Comparison of ENCODE assay signal across 18 cellular contexts in genomic region chr2:60717691-60718090, GRCh38. TPM values are rescaled to one million over a fixed set of nuclear protein-coding genes. Genes with fewer than 3 reads are reported as not detected.
DNase-seq lines count a peak whose midpoint lies in the region; ATAC-seq and TF ChIP-seq lines count a peak whose summit lies in the region.
"Had no signal": no experiment of that assay in that cellular context is flagged by ENCODE, and none has a peak within 500 bp of the region (broad histone marks: within the 10 kb centered on the region; RNA-seq: fewer than 3 reads in every experiment).

No MANE protein-coding gene starts in this region.

- H3K36me3 ChIP-seq in right lobe of liver (no peaks in the 10 kb centered on the region), right atrium auricular region (no peaks in the 10 kb centered on the region)
- H3K36me3 ChIP-seq: left ventricle myocardium inferior, Peyer's patch had no signal

- POLR2A ChIA-PET in MCF 10A (lab: Yijun Ruan, JAX) = interaction anchor here (1.0 to 1.8 kb wide), 4 partner anchors 18 to 299 kb away, joined by 3 to 10 read pairs (median 4); partner anchors contain the start of gene PAPOLG

- peak in 3 of 4 donors; percentile 49 to 63 (median 54) for ATAC-seq in right lobe of liver
- ATAC-seq in SK-N-SH treated with all-trans-retinoic acid at 6 μM for 48 hours = no peak
- ATAC-seq: activated CD4-positive, alpha-beta T cell treated with anti-CD3 and anti-CD28 coated beads for 36 hours had no signal

- H3K27ac Mint-ChIP-seq in MCF 10A (ENCODE audit: low read depth, unreplicated experiment) = peak overlapping the region; percentile 89
- H3K27ac Mint-ChIP-seq: activated CD4-positive, alpha-beta T cell treated with anti-CD3 and anti-CD28 coated beads for 36 hours; activated naive CD4-positive, alpha-beta T cell treated with anti-CD3 and anti-CD28 coated beads for 36 hours had no signal

- no peak for TF ChIP-seq CTCF in NB4 (IDR thresholded peaks at IDR 0.05; ENCODE audit: low read depth, low read length)
- TF ChIP-seq CTCF in MCF 10A (IDR thresholded peaks at IDR 0.05; ENCODE audit: unreplicated experiment) = no peak
- TF ChIP-seq CTCF in right lobe of liver (IDR thresholded peaks at IDR 0.05) = no peak
- TF ChIP-seq CTCF in right atrium auricular region (IDR thresholded peaks at IDR 0.05) = no peak

- H3K27ac ChIP-seq in right lobe of liver (no peak overlapping the region), right atrium auricular region (no peak overlapping the region)
- H3K27ac ChIP-seq: left ventricle myocardium inferior, Peyer's patch had no signal

- 41% methylated on average over 4 of the region's 5 CpGs for WGBS in right lobe of liver (ENCODE audit: insufficient coverage, low coverage, low lambda C conversion rate, missing lambda C conversion rate)

- H3K36me3 Mint-ChIP-seq in MCF 10A (ENCODE audit: insufficient read depth, unreplicated experiment) = no peaks in the 10 kb centered on the region
- H3K36me3 Mint-ChIP-seq: naive B cell had no signal

- intact Hi-C loops in MCF 10A (cut with micrococcal nuclease) = no loop called here
- intact Hi-C loops in right lobe of liver (cut with DNase I) = no loop called here

- H3K4me1 Mint-ChIP-seq in MCF 10A (ENCODE audit: insufficient read depth, unreplicated experiment) = peaks cover 15% of the 10 kb centered on the region
- H3K4me1 Mint-ChIP-seq: naive B cell had no signal

- DNase-seq in NB4 (ENCODE audit: low read depth) = peak; percentile 61
- DNase-seq in MCF 10A (ENCODE audit: unreplicated experiment) = peak; percentile 90
- DNase-seq in right lobe of liver = no peak
- DNase-seq in ureter (ENCODE audit: low spot score) = peak; percentile 67
- no peak for DNase-seq in islet precursor cell
- DNase-seq in right atrium auricular region (ENCODE audit: low spot score) = no peak
- DNase-seq: activated CD4-positive, alpha-beta T cell treated with anti-CD3 and anti-CD28 coated beads for 36 hours; activated CD8-positive, alpha-beta memory T cell treated with anti-CD3 and anti-CD28 coated beads, Interleukin-2, amount 50 U/mL, for 4 hours; activated naive CD4-positive, alpha-beta T cell treated with anti-CD3 and anti-CD28 coated beads for 36 hours; DMS79; Kasumi-1; left ventricle myocardium inferior; naive B cell; NCI-H1694 treated with DMSO at 0.1 percent for 48 hours; NCI-H524 treated with DMSO at 0.1 percent for 48 hours; Peyer's patch had no signal

- CTCF ChIA-PET in MCF 10A (lab: Yijun Ruan, JAX) = interaction anchor here (0.6 to 2.2 kb wide), 6 partner anchors 9 to 46 kb away, joined by 3 to 5 read pairs (median 4); no protein-coding TSS in a partner anchor

- H3K9me3 ChIP-seq in right lobe of liver (no peaks in the 10 kb centered on the region), right atrium auricular region (no peaks in the 10 kb centered on the region)
- H3K9me3 ChIP-seq: left ventricle myocardium inferior, Peyer's patch had no signal

- no peak overlapping the region for H3K4me3 ChIP-seq in NB4 (ENCODE audit: low read depth, low read length)
- no peak overlapping the region for H3K4me3 ChIP-seq in right lobe of liver
- no peak overlapping the region for H3K4me3 ChIP-seq in right atrium auricular region
- H3K4me3 ChIP-seq: dorsolateral prefrontal cortex, left ventricle myocardium inferior, Peyer's patch had no signal

- TF ChIP-seq POLR2A in NB4 (IDR thresholded peaks at IDR 0.05; ENCODE audit: extremely low read depth, insufficient read length) (no peak), right lobe of liver (IDR thresholded peaks at IDR 0.05) (no peak)

- H3K27me3 Mint-ChIP-seq in MCF 10A (ENCODE audit: insufficient read depth, unreplicated experiment) = no peaks in the 10 kb centered on the region
- H3K27me3 Mint-ChIP-seq: activated CD4-positive, alpha-beta T cell treated with anti-CD3 and anti-CD28 coated beads for 36 hours had no signal

- no TSS peak for BruUV-seq in MCF 10A (replicated peaks; lab: Mats Ljungman, UMichigan)

- no peak overlapping the region for H3K4me3 Mint-ChIP-seq in MCF 10A (ENCODE audit: unreplicated experiment)
- H3K4me3 Mint-ChIP-seq: activated CD4-positive, alpha-beta T cell treated with anti-CD3 and anti-CD28 coated beads for 36 hours; activated naive CD4-positive, alpha-beta T cell treated with anti-CD3 and anti-CD28 coated beads for 36 hours; naive B cell had no signal

- H3K4me1 ChIP-seq in right lobe of liver = no peaks in the 10 kb centered on the region
- no peaks in the 10 kb centered on the region for H3K4me1 ChIP-seq in right atrium auricular region
- H3K4me1 ChIP-seq: left ventricle myocardium inferior, Peyer's patch had no signal

- H3K9me3 Mint-ChIP-seq in MCF 10A (ENCODE audit: unreplicated experiment) = no peaks in the 10 kb centered on the region
- H3K9me3 Mint-ChIP-seq: activated naive CD4-positive, alpha-beta T cell treated with anti-CD3 and anti-CD28 coated beads for 36 hours had no signal

- H3K27me3 ChIP-seq in right lobe of liver (no peaks in the 10 kb centered on the region), right atrium auricular region (no peaks in the 10 kb centered on the region)
- H3K27me3 ChIP-seq: Peyer's patch had no signal

TF ChIP-seq in SK-N-SH treated with all-trans-retinoic acid at 6 μM for 48 hours, 23 proteins besides CTCF, POLR2A, EP300 and RAD21:
- TF ChIP-seq PPARA (CRISPR knock-in tag; IDR thresholded peaks at IDR 0.05; ENCODE audit: borderline replicate concordance) (no peak), ESRRG (CRISPR knock-in tag; IDR thresholded peaks at IDR 0.05) (no peak), ZNF8 (CRISPR knock-in tag; IDR thresholded peaks at IDR 0.05) (no peak), ZFP3 (CRISPR knock-in tag; IDR thresholded peaks at IDR 0.05) (no peak), ZFP30 (CRISPR knock-in tag; IDR thresholded peaks at IDR 0.05) (no peak), ZNF70 (CRISPR knock-in tag; IDR thresholded peaks at IDR 0.05) (no peak), POU6F1 (CRISPR knock-in tag; IDR thresholded peaks at IDR 0.05; ENCODE audit: borderline replicate concordance, low read depth) (no peak), GLIS3 (CRISPR knock-in tag; IDR thresholded peaks at IDR 0.05) (no peak), PATZ1 (CRISPR knock-in tag; IDR thresholded peaks at IDR 0.05; ENCODE audit: borderline replicate concordance) (no peak), RARB (CRISPR knock-in tag; IDR thresholded peaks at IDR 0.05) (no peak), BACH2 (CRISPR knock-in tag; IDR thresholded peaks at IDR 0.05; ENCODE audit: borderline replicate concordance) (no peak), ISL1 (CRISPR knock-in tag; IDR thresholded peaks at IDR 0.05) (no peak), TOX (CRISPR knock-in tag; IDR thresholded peaks at IDR 0.05; ENCODE audit: borderline replicate concordance) (no peak), ZNF565 (CRISPR knock-in tag; conservative IDR thresholded peaks at IDR 0.05; ENCODE audit: low read depth) (no peak)
- TF ChIP-seq, protein P1, sequence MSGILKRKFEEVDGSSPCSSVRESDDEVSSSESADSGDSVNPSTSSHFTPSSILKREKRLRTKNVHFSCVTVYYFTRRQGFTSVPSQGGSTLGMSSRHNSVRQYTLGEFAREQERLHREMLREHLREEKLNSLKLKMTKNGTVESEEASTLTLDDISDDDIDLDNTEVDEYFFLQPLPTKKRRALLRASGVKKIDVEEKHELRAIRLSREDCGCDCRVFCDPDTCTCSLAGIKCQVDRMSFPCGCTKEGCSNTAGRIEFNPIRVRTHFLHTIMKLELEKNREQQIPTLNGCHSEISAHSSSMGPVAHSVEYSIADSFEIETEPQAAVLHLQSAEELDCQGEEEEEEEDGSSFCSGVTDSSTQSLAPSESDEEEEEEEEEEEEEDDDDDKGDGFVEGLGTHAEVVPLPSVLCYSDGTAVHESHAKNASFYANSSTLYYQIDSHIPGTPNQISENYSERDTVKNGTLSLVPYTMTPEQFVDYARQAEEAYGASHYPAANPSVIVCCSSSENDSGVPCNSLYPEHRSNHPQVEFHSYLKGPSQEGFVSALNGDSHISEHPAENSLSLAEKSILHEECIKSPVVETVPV (CRISPR knock-in tag; IDR thresholded peaks at IDR 0.05) = no peak

RNA-seq across cellular contexts. Expression of gene PAPOLG, which starts 38.4 kb away (rescaled TPM):
- total RNA-seq in MCF 10A (2022) = 16.9 and 18.4 TPM in 2 replicates
- 1 to 10 TPM; 3.6 to 5.9 (median 4.2) TPM for total RNA-seq in right lobe of liver
- 18.4 TPM for total RNA-seq in ureter
- 10 to 100 TPM in 1 of 2 donors, 1 to 10 TPM in 1; 9.4 to 10.6 TPM for total RNA-seq in right atrium auricular region

Comparison
In these comparisons a context has a peak if more than half of its experiments do, and no peak if none do; other contexts are left out.
1. DNase-seq: peak in NB4 (single experiment), MCF 10A (single experiment) and ureter (single experiment); none in right lobe of liver (0 of 3), islet precursor cell (single experiment) and right atrium auricular region (single experiment).